In the genomic region with DNA sequence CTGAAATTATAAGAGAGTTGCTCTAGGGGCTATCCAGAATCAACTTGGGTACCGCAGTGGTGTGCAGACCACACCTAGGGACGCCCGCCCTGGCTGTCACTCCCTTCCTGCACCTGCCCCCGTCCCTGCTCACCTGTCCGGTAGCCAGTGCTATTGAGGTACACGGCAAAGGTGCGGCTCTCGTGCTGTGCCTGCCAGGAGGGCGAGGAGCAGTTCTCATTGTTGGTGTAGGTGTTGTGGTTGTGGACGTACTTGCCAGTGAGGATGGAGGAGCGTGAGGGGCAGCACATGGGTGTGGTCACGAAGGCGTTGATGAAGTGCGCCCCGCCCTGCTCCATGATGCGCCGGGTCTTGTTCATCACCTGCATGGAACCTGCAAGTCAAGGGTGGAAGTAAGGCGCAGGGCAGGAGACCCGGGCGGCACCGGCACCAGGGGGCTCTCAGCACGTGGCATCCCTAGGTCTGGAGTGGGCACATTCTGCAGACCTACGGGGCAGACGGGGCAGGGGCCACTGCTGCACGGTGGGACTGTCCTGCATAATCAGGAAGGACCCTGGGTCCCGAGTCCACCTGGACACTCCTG, we compare ENCODE assay signal across 1 cellular context.
A peak's percentile ranks its signal among the peaks of the same experiment; 100 is the strongest.
TF ChIP-seq lines count a peak whose summit lies in the region.

No MANE protein-coding gene starts in this region.

TF ChIP-seq in HepG2, 621 proteins besides CTCF, POLR2A, EP300 and RAD21 (continued from another document):
- TF ChIP-seq, protein P1, sequence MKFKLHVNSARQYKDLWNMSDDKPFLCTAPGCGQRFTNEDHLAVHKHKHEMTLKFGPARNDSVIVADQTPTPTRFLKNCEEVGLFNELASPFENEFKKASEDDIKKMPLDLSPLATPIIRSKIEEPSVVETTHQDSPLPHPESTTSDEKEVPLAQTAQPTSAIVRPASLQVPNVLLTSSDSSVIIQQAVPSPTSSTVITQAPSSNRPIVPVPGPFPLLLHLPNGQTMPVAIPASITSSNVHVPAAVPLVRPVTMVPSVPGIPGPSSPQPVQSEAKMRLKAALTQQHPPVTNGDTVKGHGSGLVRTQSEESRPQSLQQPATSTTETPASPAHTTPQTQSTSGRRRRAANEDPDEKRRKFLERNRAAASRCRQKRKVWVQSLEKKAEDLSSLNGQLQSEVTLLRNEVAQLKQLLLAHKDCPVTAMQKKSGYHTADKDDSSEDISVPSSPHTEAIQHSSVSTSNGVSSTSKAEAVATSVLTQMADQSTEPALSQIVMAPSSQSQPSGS (CRISPR knock-in tag; IDR thresholded peaks at IDR 0.05) = no peak
- TF ChIP-seq ZFP36L1 (CRISPR knock-in tag; IDR thresholded peaks at IDR 0.05) = no peak
- no peak for TF ChIP-seq SRF (IDR thresholded peaks at IDR 0.05; ENCODE audit: low read depth, low read length)
- no peak for TF ChIP-seq SOX5 (CRISPR knock-in tag; IDR thresholded peaks at IDR 0.05; ENCODE audit: borderline replicate concordance)
- peak; percentile 30; the same call in 1 of the 2 replicates for TF ChIP-seq ZNF768 (CRISPR knock-in tag; IDR thresholded peaks at IDR 0.05)
